Comparison of ENCODE assay signal across 8 cellular contexts in the genomic region with DNA sequence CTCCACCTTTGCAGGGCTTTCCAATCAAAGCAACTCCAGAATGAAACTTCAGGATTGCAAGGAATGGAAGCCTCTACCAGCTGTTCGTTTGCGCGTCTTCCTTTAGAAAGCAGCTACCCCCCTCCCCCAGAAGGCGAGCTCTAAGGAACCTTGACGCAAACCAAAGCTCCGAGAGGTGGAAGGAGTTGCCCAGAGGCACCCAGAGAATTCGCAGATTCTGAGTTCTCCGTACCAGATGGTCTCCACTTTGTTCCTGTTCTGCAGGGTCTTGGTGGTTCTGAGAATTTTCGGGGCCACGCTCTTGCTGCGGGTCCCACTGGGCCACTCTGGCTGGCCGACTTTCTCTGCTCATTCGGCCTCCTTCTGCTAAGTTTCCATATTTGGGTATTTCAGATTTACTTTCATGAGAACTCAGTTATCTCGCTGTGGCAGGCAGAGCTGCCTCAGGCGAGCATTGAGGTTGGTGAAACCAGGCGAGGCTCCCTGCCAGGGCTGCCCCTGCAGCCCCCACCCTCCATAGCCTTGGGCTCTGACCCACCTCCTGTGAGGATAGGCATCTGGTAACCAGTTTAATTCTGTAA. TPM values are rescaled to one million over a fixed set of nuclear protein-coding genes. Genes with fewer than 3 reads are reported as not detected.
DNase-seq lines count a peak whose midpoint lies in the region; ATAC-seq and TF ChIP-seq lines count a peak whose summit lies in the region.

No MANE protein-coding gene starts in this region.

- peak overlapping the region; percentile 66 for H3K4me3 ChIP-seq in Caco-2 (ENCODE audit: low read depth, low read length)
- peak overlapping the region; percentile 77 for H3K4me3 ChIP-seq in fibroblast of pulmonary artery (replicated peaks; ENCODE audit: low read depth, low read length)
- H3K4me3 ChIP-seq in ovary = peak overlapping the region; percentile 80

- CTCF ChIA-PET in Caco-2 (lab: Charles Lee) = interaction anchor here (0.7 kb wide), 1 partner anchor 142 kb away, joined by 3 read pairs; no protein-coding TSS in a partner anchor
- CTCF ChIA-PET in activated CD8-positive, alpha-beta T cell treated with anti-CD3 and anti-CD28 coated beads for 36 hours (lab: Charles Lee) = interaction anchor here (1.0 to 4.1 kb wide), 9 partner anchors 9 to 928 kb away, joined by 3 to 25 read pairs (median 8); no protein-coding TSS in a partner anchor

- H3K4me1 Mint-ChIP-seq in Caco-2 (ENCODE audit: low read depth, unreplicated experiment) = peaks cover 10% of the 10 kb centered on the region
- peaks cover 74% of the 10 kb centered on the region for H3K4me1 Mint-ChIP-seq in activated CD8-positive, alpha-beta T cell treated with anti-CD3 and anti-CD28 coated beads for 36 hours (ENCODE audit: low read depth)

- H3K9me3 Mint-ChIP-seq in Caco-2 (ENCODE audit: unreplicated experiment) = no peaks in the 10 kb centered on the region
- H3K9me3 Mint-ChIP-seq in activated CD8-positive, alpha-beta T cell treated with anti-CD3 and anti-CD28 coated beads for 36 hours = no peaks in the 10 kb centered on the region

- WGBS in ovary, 3 donors = 0 to 1% (median 1%) methylated on average over 16 of the region's 16 CpGs

- H3K27me3 ChIP-seq in Caco-2 (replicated peaks; ENCODE audit: control insufficient read depth, insufficient read depth, low read length) (no peaks in the 10 kb centered on the region), ovary (no peaks in the 10 kb centered on the region)

- peak overlapping the region in 1 of 2 donors; percentile 68 for H3K27ac ChIP-seq in ovary

- H3K36me3 ChIP-seq in Caco-2 (ENCODE audit: control insufficient read depth, insufficient read depth, low read length) (no peaks in the 10 kb centered on the region), ovary (no peaks in the 10 kb centered on the region)

- no peak for TF ChIP-seq EP300 in ovary (IDR thresholded peaks at IDR 0.05)

- peak overlapping the region; percentile 74 for H3K27ac Mint-ChIP-seq in Caco-2 (ENCODE audit: unreplicated experiment)
- H3K27ac Mint-ChIP-seq in activated CD8-positive, alpha-beta T cell treated with anti-CD3 and anti-CD28 coated beads for 36 hours = peak overlapping the region; percentile 93

- H3K36me3 Mint-ChIP-seq in Caco-2 (ENCODE audit: insufficient read depth, unreplicated experiment) = no peaks in the 10 kb centered on the region
- peaks cover 24% of the 10 kb centered on the region for H3K36me3 Mint-ChIP-seq in activated CD8-positive, alpha-beta T cell treated with anti-CD3 and anti-CD28 coated beads for 36 hours (ENCODE audit: low read depth)

- BruUV-seq in Caco-2 (replicated peaks; lab: Mats Ljungman, UMichigan) = no TSS peak

- TF ChIP-seq POLR2A in ovary (IDR thresholded peaks at IDR 0.05) = no peak

- intact Hi-C loops in Caco-2 (cut with micrococcal nuclease; ENCODE audit: unreplicated experiment) = no loop called here
- intact Hi-C loops in activated CD8-positive, alpha-beta T cell treated with anti-CD3 and anti-CD28 coated beads for 36 hours (cut with micrococcal nuclease) = loop anchor here (5.0 to 10.0 kb wide), 3 partner anchors 55 to 327 kb away; no protein-coding TSS in a partner anchor
- intact Hi-C loops in ovary (cut with DNase I) = loop anchor here in 2 of 4 donors (5.0 to 10.0 kb wide), 2 partner anchors 50 to 327 kb away; no protein-coding TSS in a partner anchor

- no peak for TF ChIP-seq CTCF in Caco-2 (IDR thresholded peaks at IDR 0.05; ENCODE audit: insufficient read depth in 1 of 2, low read depth in 1 of 2, low read length in 1 of 2, severe bottlenecking in 1 of 2, unreplicated experiment in 1 of 2)
- no peak for TF ChIP-seq CTCF in activated CD8-positive, alpha-beta T cell treated with anti-CD3 and anti-CD28 coated beads for 36 hours (IDR thresholded peaks at IDR 0.05)
- TF ChIP-seq CTCF in fibroblast of pulmonary artery (IDR thresholded peaks at IDR 0.05; ENCODE audit: low read length, missing control alignments) = no peak
- no peak for TF ChIP-seq CTCF in ovary (IDR thresholded peaks at IDR 0.05)

- no peak for DNase-seq in Caco-2
- DNase-seq in activated CD8-positive, alpha-beta T cell treated with anti-CD3 and anti-CD28 coated beads for 36 hours = peak; percentile 56
- peak; percentile 75 for DNase-seq in fibroblast of pulmonary artery (ENCODE audit: low read depth)
- peak in 3 of 5 donors; percentile 36 to 44 (median 43) for DNase-seq in ovary
- DNase-seq in NCI-H526 treated with DMSO at 0.1 percent for 48 hours (lab: John Stamatoyannopoulos, UW) = no peak
- no peak for DNase-seq in UCSD-AML1 (lab: John Stamatoyannopoulos, UW; ENCODE audit: unreplicated experiment)

- H3K4me1 ChIP-seq in Caco-2 (peaks cover 4% of the 10 kb centered on the region), ovary (ENCODE audit: insufficient read depth) (peaks cover 13% of the 10 kb centered on the region)

- peak overlapping the region; percentile 87 for H3K4me3 Mint-ChIP-seq in Caco-2 (ENCODE audit: unreplicated experiment)
- H3K4me3 Mint-ChIP-seq in activated CD8-positive, alpha-beta T cell treated with anti-CD3 and anti-CD28 coated beads for 36 hours = peak overlapping the region; percentile 83

- POLR2A ChIA-PET in Caco-2 (lab: Charles Lee) = no interaction called here
- POLR2A ChIA-PET in activated CD8-positive, alpha-beta T cell treated with anti-CD3 and anti-CD28 coated beads for 36 hours (lab: Charles Lee) = interaction anchor here (0.9 to 4.6 kb wide), 8 partner anchors 11 to 186 kb away, joined by 3 to 45 read pairs (median 3); no protein-coding TSS in a partner anchor

- peak; percentile 26 for ATAC-seq in GM19324 (IDR thresholded peaks at IDR 0.05; ENCODE audit: low FRiP score, unreplicated experiment)
- peak; percentile 30 for ATAC-seq in HG03571 (IDR thresholded peaks at IDR 0.05; ENCODE audit: unreplicated experiment)
- ATAC-seq in activated CD8-positive, alpha-beta T cell treated with anti-CD3 and anti-CD28 coated beads for 36 hours = peak; percentile 22

- H3K9me3 ChIP-seq in Caco-2 (no peaks in the 10 kb centered on the region), ovary (no peaks in the 10 kb centered on the region)

- H3K27me3 Mint-ChIP-seq in Caco-2 (ENCODE audit: insufficient read depth, unreplicated experiment) = no peaks in the 10 kb centered on the region
- H3K27me3 Mint-ChIP-seq in activated CD8-positive, alpha-beta T cell treated with anti-CD3 and anti-CD28 coated beads for 36 hours = no peaks in the 10 kb centered on the region

RNA-seq across cellular contexts. Expression of a gene that starts 0.8 kb away (rescaled TPM):
- total RNA-seq in Caco-2 (2022) = 8.5 and 8.8 TPM in 2 replicates
- total RNA-seq in activated CD8-positive, alpha-beta T cell treated with anti-CD3 and anti-CD28 coated beads for 36 hours = 10 to 100 TPM; 40.6 to 42.5 TPM
- 10 to 100 TPM in 6 of 7 donors, 1 to 10 TPM in 1; 6.8 to 17.7 (median 13.6) TPM for total RNA-seq in ovary
- 10 to 100 TPM in 1 of 2 donors, 1 to 10 TPM in 1; 6.1 to 23.2 TPM for polyA plus RNA-seq in ovary

Comparison
In these comparisons a context has a peak if more than half of its experiments do, and no peak if none do; other contexts are left out.
1. DNase-seq: peak in activated CD8-positive, alpha-beta T cell treated with anti-CD3 and anti-CD28 coated beads for 36 hours (single experiment), fibroblast of pulmonary artery (single experiment) and ovary (3 of 5); none in Caco-2 (0 of 2), NCI-H526 treated with DMSO at 0.1 percent for 48 hours (single experiment) and UCSD-AML1 (single experiment).
2. Peak in every context shown above with its lines, with median percentiles within 50 percentile points of each other: H3K4me3 ChIP-seq and ATAC-seq.